ENCODE assay signal across 1 cellular context in genomic region chr5:56207537-56207936, GRCh38.
TF ChIP-seq lines count a peak whose summit lies in the region.

No MANE protein-coding gene starts in this region.

TF ChIP-seq in endothelial cell of umbilical vein, 7 proteins besides CTCF, POLR2A, EP300 and RAD21:
- TF ChIP-seq POLR2AphosphoS5 (IDR thresholded peaks at IDR 0.05; ENCODE audit: insufficient read depth, low read depth, low read length) (peak; percentile 32), EZH2 (IDR thresholded peaks at IDR 0.05; ENCODE audit: borderline replicate concordance, low read depth, low read length, severe bottlenecking) (no peak), JUN (IDR thresholded peaks at IDR 0.05; ENCODE audit: borderline replicate concordance, insufficient read depth, insufficient read length, low read depth) (no peak), MAX (IDR thresholded peaks at IDR 0.05; ENCODE audit: insufficient read depth, insufficient read length) (no peak), FOS (IDR thresholded peaks at IDR 0.05; ENCODE audit: borderline replicate concordance, insufficient read depth, low read length) (peak; percentile 56), GATA2 (IDR thresholded peaks at IDR 0.05; ENCODE audit: insufficient read depth, insufficient read length, low read depth, low read length) (no peak)
